In the genomic region with DNA sequence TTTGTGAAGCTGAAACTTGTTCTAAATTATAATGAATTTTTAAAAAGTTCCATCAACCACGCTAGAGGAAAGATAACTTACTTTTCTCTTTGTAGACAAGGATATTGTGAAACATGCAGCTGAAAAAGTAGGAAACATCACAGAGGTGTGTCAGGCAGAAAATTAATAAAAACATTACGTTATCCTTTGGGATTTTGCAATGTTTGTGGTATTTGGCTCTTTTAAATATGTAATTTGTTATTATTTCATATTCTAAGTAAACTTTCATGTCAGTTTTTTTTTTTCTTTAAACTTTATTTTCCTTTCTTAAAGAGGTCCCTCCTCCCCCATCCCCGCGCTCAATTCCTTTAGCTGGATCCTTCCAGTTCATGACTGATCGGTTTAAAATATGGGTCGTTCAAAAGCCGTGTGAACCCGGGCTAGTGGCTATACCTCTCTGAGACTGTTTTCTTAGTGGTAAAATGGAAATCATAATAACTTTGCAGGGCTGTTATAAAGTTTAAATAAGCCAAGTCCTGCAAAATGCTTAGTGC, we compare ENCODE assay signal across 9 cellular contexts. TPM values are rescaled to one million over a fixed set of nuclear protein-coding genes. Genes with fewer than 3 reads are reported as not detected.
DNase-seq lines count a peak whose midpoint lies in the region; ATAC-seq lines count a peak whose summit lies in the region.
"Had no signal": no experiment of that assay in that cellular context is flagged by ENCODE, and none has a peak within 500 bp of the region (broad histone marks: within the 10 kb centered on the region; RNA-seq: fewer than 3 reads in every experiment).

No MANE protein-coding gene starts in this region.

- no peak overlapping the region for H3K27ac Mint-ChIP-seq in central memory CD8-positive, alpha-beta T cell (ENCODE audit: low read depth)
- no peak overlapping the region for H3K27ac Mint-ChIP-seq in activated T-helper 1 cell treated with anti-CD3 and anti-CD28 coated beads, Interleukin-12 subunit alpha, Interleukin-12 subunit beta, Interleukin-2, Interleukin-4 antibody, amounts not matched to agents 30 ng/mL and 10 ng/mL and 1 ng/mL, durations not matched to agents 14 hours and 24 hours and 36 hours

- ATAC-seq in HG03196 (IDR thresholded peaks at IDR 0.05; ENCODE audit: unreplicated experiment) (peak; percentile 5), HG02884 (IDR thresholded peaks at IDR 0.05; ENCODE audit: unreplicated experiment) (no peak)
- peak; percentile 8 for ATAC-seq in central memory CD8-positive, alpha-beta T cell (replicated peaks; ENCODE audit: extremely low read depth, poor library complexity, severe bottlenecking)

- H3K36me3 Mint-ChIP-seq in central memory CD8-positive, alpha-beta T cell (ENCODE audit: insufficient read depth) = peaks cover 3% of the 10 kb centered on the region
- peaks cover 6% of the 10 kb centered on the region for H3K36me3 Mint-ChIP-seq in activated T-helper 1 cell treated with anti-CD3 and anti-CD28 coated beads, Interleukin-12 subunit alpha, Interleukin-12 subunit beta, Interleukin-2, Interleukin-4 antibody, amounts not matched to agents 30 ng/mL and 10 ng/mL and 1 ng/mL, durations not matched to agents 14 hours and 24 hours and 36 hours (ENCODE audit: low read depth)

- H3K27ac ChIP-seq in muscle layer of duodenum (ENCODE audit: low read length) = no peak overlapping the region

- peaks cover 0 to 8% of the 10 kb centered on the region in 2 donors for H3K4me1 ChIP-seq in muscle layer of duodenum (ENCODE audit: control insufficient read depth in 1 of 2, insufficient read depth in 2 of 2, low read length in 2 of 2)

- intact Hi-C loops in activated T-helper 1 cell treated with anti-CD3 and anti-CD28 coated beads, Interleukin-12 subunit alpha, Interleukin-12 subunit beta, Interleukin-2, Interleukin-4 antibody, amounts not matched to agents 30 ng/mL and 10 ng/mL and 1 ng/mL, durations not matched to agents 14 hours and 24 hours and 36 hours (cut with micrococcal nuclease) = loop anchor here (10.0 kb wide), 1 partner anchor 590 kb away; a partner anchor contains a TSS

- peaks cover 4 to 7% of the 10 kb centered on the region in 2 donors for H3K36me3 ChIP-seq in muscle layer of duodenum (ENCODE audit: control insufficient read depth in 1 of 2, insufficient read depth in 2 of 2, low read length in 2 of 2)

- no peaks in the 10 kb centered on the region for H3K9me3 Mint-ChIP-seq in central memory CD8-positive, alpha-beta T cell
- no peaks in the 10 kb centered on the region for H3K9me3 Mint-ChIP-seq in activated T-helper 1 cell treated with anti-CD3 and anti-CD28 coated beads, Interleukin-12 subunit alpha, Interleukin-12 subunit beta, Interleukin-2, Interleukin-4 antibody, amounts not matched to agents 30 ng/mL and 10 ng/mL and 1 ng/mL, durations not matched to agents 14 hours and 24 hours and 36 hours
- H3K9me3 Mint-ChIP-seq: brain had no signal

- H3K27me3 Mint-ChIP-seq in central memory CD8-positive, alpha-beta T cell = peaks cover 14% of the 10 kb centered on the region
- H3K27me3 Mint-ChIP-seq in activated T-helper 1 cell treated with anti-CD3 and anti-CD28 coated beads, Interleukin-12 subunit alpha, Interleukin-12 subunit beta, Interleukin-2, Interleukin-4 antibody, amounts not matched to agents 30 ng/mL and 10 ng/mL and 1 ng/mL, durations not matched to agents 14 hours and 24 hours and 36 hours (ENCODE audit: insufficient read depth) = peaks cover 3% of the 10 kb centered on the region

- H3K4me3 ChIP-seq in muscle layer of duodenum (ENCODE audit: low read depth in 1 of 2, low read length in 2 of 2) = peak overlapping the region; percentile 70 to 74

- DNase-seq in CD1c-positive myeloid dendritic cell (ENCODE audit: extremely low spot score) (peak; percentile 19), NCI-H524 treated with DMSO at 0.1 percent for 48 hours (lab: John Stamatoyannopoulos, UW) (no peak), GM19238 (ENCODE audit: insufficient read length, low spot score) (no peak)
- no peak for DNase-seq in central memory CD8-positive, alpha-beta T cell (ENCODE audit: low spot score in 2 of 2)
- DNase-seq in activated T-helper 1 cell treated with anti-CD3 and anti-CD28 coated beads, Interleukin-12 subunit alpha, Interleukin-12 subunit beta, Interleukin-2, Interleukin-4 antibody, amounts not matched to agents 30 ng/mL and 10 ng/mL and 1 ng/mL, durations not matched to agents 14 hours and 24 hours and 36 hours (ENCODE audit: low spot score) = no peak

- H3K4me1 Mint-ChIP-seq in central memory CD8-positive, alpha-beta T cell = peaks cover 11% of the 10 kb centered on the region
- peaks cover 11% of the 10 kb centered on the region for H3K4me1 Mint-ChIP-seq in activated T-helper 1 cell treated with anti-CD3 and anti-CD28 coated beads, Interleukin-12 subunit alpha, Interleukin-12 subunit beta, Interleukin-2, Interleukin-4 antibody, amounts not matched to agents 30 ng/mL and 10 ng/mL and 1 ng/mL, durations not matched to agents 14 hours and 24 hours and 36 hours (ENCODE audit: low read depth)

- no peaks in the 10 kb centered on the region for H3K9me3 ChIP-seq in muscle layer of duodenum (ENCODE audit: control insufficient read depth in 1 of 2, low read length in 2 of 2)

- H3K4me3 Mint-ChIP-seq in central memory CD8-positive, alpha-beta T cell = no peak overlapping the region
- H3K4me3 Mint-ChIP-seq in activated T-helper 1 cell treated with anti-CD3 and anti-CD28 coated beads, Interleukin-12 subunit alpha, Interleukin-12 subunit beta, Interleukin-2, Interleukin-4 antibody, amounts not matched to agents 30 ng/mL and 10 ng/mL and 1 ng/mL, durations not matched to agents 14 hours and 24 hours and 36 hours = no peak overlapping the region

- no peaks in the 10 kb centered on the region for H3K27me3 ChIP-seq in muscle layer of duodenum (ENCODE audit: low read depth, low read length)

RNA-seq across cellular contexts. Expression of a gene that starts 0.7 kb away (rescaled TPM):
- total RNA-seq in activated T-helper 1 cell treated with anti-CD3 and anti-CD28 coated beads, Interleukin-12 subunit alpha, Interleukin-12 subunit beta, Interleukin-2, Interleukin-4 antibody, amounts not matched to agents 30 ng/mL and 10 ng/mL and 1 ng/mL, durations not matched to agents 14 hours and 24 hours and 36 hours = 24.0 and 24.1 TPM in 2 replicates

RNA-seq across cellular contexts. Expression of a gene that starts 20.9 kb away (rescaled TPM):
- not detected in 2 replicates for total RNA-seq in activated T-helper 1 cell treated with anti-CD3 and anti-CD28 coated beads, Interleukin-12 subunit alpha, Interleukin-12 subunit beta, Interleukin-2, Interleukin-4 antibody, amounts not matched to agents 30 ng/mL and 10 ng/mL and 1 ng/mL, durations not matched to agents 14 hours and 24 hours and 36 hours

RNA-seq across cellular contexts. Expression of a gene that starts 28.3 kb away (rescaled TPM):
- total RNA-seq in activated T-helper 1 cell treated with anti-CD3 and anti-CD28 coated beads, Interleukin-12 subunit alpha, Interleukin-12 subunit beta, Interleukin-2, Interleukin-4 antibody, amounts not matched to agents 30 ng/mL and 10 ng/mL and 1 ng/mL, durations not matched to agents 14 hours and 24 hours and 36 hours = not detected in 2 replicates

RNA-seq across cellular contexts. Expression of a gene that starts 46.3 kb away (rescaled TPM):
- total RNA-seq in activated T-helper 1 cell treated with anti-CD3 and anti-CD28 coated beads, Interleukin-12 subunit alpha, Interleukin-12 subunit beta, Interleukin-2, Interleukin-4 antibody, amounts not matched to agents 30 ng/mL and 10 ng/mL and 1 ng/mL, durations not matched to agents 14 hours and 24 hours and 36 hours = not detected in 2 replicates
